In the genomic region with DNA sequence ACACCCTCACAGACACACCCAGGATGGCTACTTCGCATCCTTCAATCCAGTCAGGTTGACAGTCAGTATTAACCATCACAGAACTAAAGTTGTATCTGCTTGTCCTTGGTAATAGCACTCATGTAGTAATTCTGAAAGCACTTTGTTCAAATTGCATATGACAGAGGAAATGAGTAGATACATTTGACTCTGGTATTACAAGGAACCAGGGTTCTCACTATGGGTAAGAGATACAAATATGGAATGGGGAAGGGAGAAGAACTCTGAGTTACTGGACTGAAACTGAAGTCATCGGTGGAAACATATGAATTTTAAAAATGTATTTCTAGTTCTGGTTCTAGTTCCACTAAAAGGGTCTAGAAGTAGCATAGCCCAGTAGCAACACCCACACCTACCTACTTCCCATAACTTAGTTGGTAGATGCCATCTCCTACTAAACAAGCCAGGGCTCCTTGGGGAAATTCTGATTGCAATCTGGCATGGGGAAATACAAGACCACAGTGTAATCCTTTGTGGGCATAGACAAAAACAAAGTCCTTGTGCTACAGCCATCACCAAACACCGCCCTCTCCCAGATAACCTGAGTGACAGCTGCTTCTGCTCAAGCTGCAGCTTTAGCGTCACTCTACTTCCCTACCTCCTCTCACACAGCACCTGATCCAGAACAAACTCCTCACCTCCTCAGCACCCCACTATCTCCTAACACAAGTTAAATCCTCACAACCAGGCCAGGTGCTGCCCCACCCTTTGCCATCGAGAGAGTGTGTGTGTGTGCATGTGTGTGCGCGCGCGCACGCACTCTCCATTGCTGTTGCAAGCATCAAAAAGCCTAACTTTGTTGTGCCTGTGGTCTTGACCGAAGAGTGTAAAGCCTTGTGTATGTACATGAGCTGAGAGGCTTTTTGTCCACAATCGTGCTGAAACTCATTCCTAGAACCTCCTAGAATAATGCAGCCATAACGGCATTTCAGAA, we compare ENCODE assay signal across 11 cellular contexts. TPM values are rescaled to one million over a fixed set of nuclear protein-coding genes. Genes with fewer than 3 reads are reported as not detected.
DNase-seq lines count a peak whose midpoint lies in the region; ATAC-seq and TF ChIP-seq lines count a peak whose summit lies in the region.
"Had no signal": no experiment of that assay in that cellular context is flagged by ENCODE, and none has a peak within 500 bp of the region (broad histone marks: within the 10 kb centered on the region; RNA-seq: fewer than 3 reads in every experiment).

No MANE protein-coding gene starts in this region.

- no peak for DNase-seq in activated T-cell treated with anti-CD3 and anti-CD28 coated beads, Interleukin-2, amount 50 U/mL, for 24 hours
- DNase-seq in activated T-cell treated with anti-CD3 and anti-CD28 coated beads for 4 hours (no peak), activated gamma-delta T cell treated with Interleukin-2 at 50 U/mL for 16 hours (no peak), foreskin keratinocyte (no peak), left lobe of liver (ENCODE audit: low spot score) (no peak)
- peak; percentile 36 for DNase-seq in stimulated activated CD8-positive, alpha-beta memory T cell treated with anti-CD3 and anti-CD28 coated beads, Interleukin-4, amount 100 ng/mL, for 48 hours
- DNase-seq: activated gamma-delta T cell, endodermal cell had no signal

- H3K4me1 Mint-ChIP-seq in activated T-cell treated with anti-CD3 and anti-CD28 coated beads, Interleukin-2, amount 50 U/mL, for 24 hours (ENCODE audit: low read depth), result peaks cover 48% of the 10 kb centered on the region

- H3K9me3 Mint-ChIP-seq in activated T-cell treated with anti-CD3 and anti-CD28 coated beads, Interleukin-2, amount 50 U/mL, for 24 hours, result peaks cover 20% of the 10 kb centered on the region

- ATAC-seq in GM21825 (IDR thresholded peaks at IDR 0.05; ENCODE audit: unreplicated experiment) (peak; percentile 67), HG03457 (IDR thresholded peaks at IDR 0.05; ENCODE audit: unreplicated experiment) (peak; percentile 63), foreskin keratinocyte (no peak), left lobe of liver (no peak)
- ATAC-seq: HepG2 had no signal

- peak overlapping the region; percentile 7 for H3K4me3 Mint-ChIP-seq in activated T-cell treated with anti-CD3 and anti-CD28 coated beads, Interleukin-2, amount 50 U/mL, for 24 hours
- H3K4me3 Mint-ChIP-seq: endodermal cell had no signal

- H3K27ac ChIP-seq in foreskin keratinocyte, result no peak overlapping the region

- peak overlapping the region; percentile 90 for H3K27ac Mint-ChIP-seq in activated T-cell treated with anti-CD3 and anti-CD28 coated beads, Interleukin-2, amount 50 U/mL, for 24 hours
- H3K27ac Mint-ChIP-seq: endodermal cell had no signal

- H3K27me3 ChIP-seq in foreskin keratinocyte, result no peaks in the 10 kb centered on the region

- no peak for TF ChIP-seq CTCF in foreskin keratinocyte (conservative IDR thresholded peaks at IDR 0.05)

- no peaks in the 10 kb centered on the region for H3K4me1 ChIP-seq in foreskin keratinocyte

- peaks cover 46% of the 10 kb centered on the region for H3K36me3 Mint-ChIP-seq in activated T-cell treated with anti-CD3 and anti-CD28 coated beads, Interleukin-2, amount 50 U/mL, for 24 hours (ENCODE audit: low read depth)

- no peaks in the 10 kb centered on the region for H3K27me3 Mint-ChIP-seq in activated T-cell treated with anti-CD3 and anti-CD28 coated beads, Interleukin-2, amount 50 U/mL, for 24 hours

RNA-seq across cellular contexts. Expression of a gene that starts 31.4 kb away (rescaled TPM):
- total RNA-seq in foreskin keratinocyte, result 0.60 and 0.75 TPM in 2 replicates
- polyA plus RNA-seq in foreskin keratinocyte, result 0.11 and 0.14 TPM in 2 replicates
- 1.5 TPM for total RNA-seq in left lobe of liver

Comparison
In these comparisons a context has a peak if more than half of its experiments do, and no peak if none do; other contexts are left out.
1. ATAC-seq: peak in GM21825 (single experiment) and HG03457 (single experiment); none in foreskin keratinocyte (single experiment) and left lobe of liver (single experiment).